8 cellular contexts compared by ENCODE assay signal in the genomic region with DNA sequence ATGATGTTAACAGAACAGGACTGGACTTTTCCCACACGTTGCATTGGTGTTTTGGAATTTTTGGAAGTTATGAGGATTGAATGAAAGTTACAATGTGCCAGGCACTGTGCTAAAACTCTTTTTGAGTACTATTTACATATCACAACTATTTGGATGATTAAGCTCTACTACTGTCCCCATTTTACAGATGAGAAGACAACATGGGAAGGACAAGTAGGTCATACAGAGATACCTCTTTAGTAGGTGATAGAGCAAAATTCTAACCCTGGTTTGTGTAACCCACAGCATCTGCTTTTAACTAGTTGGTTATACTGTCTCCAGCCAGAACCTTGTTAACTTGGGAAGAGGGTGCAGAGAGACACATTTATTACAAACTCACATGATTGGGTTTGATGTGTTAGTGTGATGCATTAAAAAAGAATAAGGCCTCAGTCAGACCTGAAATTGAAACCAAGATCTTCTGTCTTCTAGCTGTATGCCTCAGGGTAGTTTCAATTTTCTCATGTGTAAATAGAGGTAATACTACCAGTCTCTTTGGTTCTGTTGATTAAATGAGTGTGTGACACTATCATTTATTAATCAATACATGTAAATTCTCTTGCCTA. TPM values are rescaled to one million over a fixed set of nuclear protein-coding genes. Genes with fewer than 3 reads are reported as not detected.
DNase-seq lines count a peak whose midpoint lies in the region; ATAC-seq lines count a peak whose summit lies in the region.

No MANE protein-coding gene starts in this region.

- no peaks in the 10 kb centered on the region for H3K27me3 Mint-ChIP-seq in stimulated activated naive CD8-positive, alpha-beta T cell treated with anti-CD3 and anti-CD28 coated beads, Interleukin-15, Interleukin-2, amounts not matched to agents 100 ng/mL and 50 ng/mL, for 24 hours
- H3K27me3 Mint-ChIP-seq in dendritic cell treated with granulocyte-macrophage colony-stimulating factor and Interleukin-4, amounts not matched to agents 40 ng/mL and 50 ng/mL, for 4 days, result no peaks in the 10 kb centered on the region

- intact Hi-C loops in dendritic cell treated with granulocyte-macrophage colony-stimulating factor and Interleukin-4, amounts not matched to agents 40 ng/mL and 50 ng/mL, for 4 days (cut with micrococcal nuclease), result loop anchor here (5.0 kb wide), 1 partner anchor 80 kb away; no protein-coding TSS in a partner anchor

- no peaks in the 10 kb centered on the region for H3K27me3 ChIP-seq in skeletal muscle satellite cell (ENCODE audit: control insufficient read depth, insufficient read depth, low read length)

- H3K4me2 ChIP-seq in skeletal muscle satellite cell (ENCODE audit: low read length), result peak overlapping the region; percentile 77

- no peak for ATAC-seq in stimulated activated naive CD8-positive, alpha-beta T cell treated with anti-CD3 and anti-CD28 coated beads, Interleukin-15, Interleukin-2, amounts not matched to agents 100 U/mL and 50 U/mL, for 24 hours
- ATAC-seq in HG03280 (IDR thresholded peaks at IDR 0.05; ENCODE audit: unreplicated experiment), result peak; percentile 46

- DNase-seq in stimulated activated naive CD8-positive, alpha-beta T cell treated with anti-CD3 and anti-CD28 coated beads, Interleukin-15, Interleukin-2, amounts not matched to agents 100 U/mL and 50 U/mL, for 24 hours, result no peak
- DNase-seq in NCI-H774 (lab: John Stamatoyannopoulos, UW) (no peak), Kasumi-1 (lab: John Stamatoyannopoulos, UW) (no peak)
- no peak for DNase-seq in NK-92 treated with Interleukin-12 subunit alpha and Interleukin-12 subunit beta, amount 100 ng/mL, for 24 hours (lab: John Stamatoyannopoulos, UW)

- H3K4me1 ChIP-seq in skeletal muscle satellite cell (ENCODE audit: control insufficient read depth, insufficient read depth, low read length), result peaks cover 12% of the 10 kb centered on the region

- peaks cover 38% of the 10 kb centered on the region for H3K36me3 ChIP-seq in skeletal muscle satellite cell (ENCODE audit: insufficient read depth, low read length)

- H3K4me3 ChIP-seq in skeletal muscle satellite cell (ENCODE audit: low read length), result peak overlapping the region; percentile 60

- H3K36me3 Mint-ChIP-seq in stimulated activated naive CD8-positive, alpha-beta T cell treated with anti-CD3 and anti-CD28 coated beads, Interleukin-15, Interleukin-2, amounts not matched to agents 100 ng/mL and 50 ng/mL, for 24 hours (ENCODE audit: low read depth), result peaks cover 12% of the 10 kb centered on the region
- H3K36me3 Mint-ChIP-seq in dendritic cell treated with granulocyte-macrophage colony-stimulating factor and Interleukin-4, amounts not matched to agents 40 ng/mL and 50 ng/mL, for 4 days (ENCODE audit: low read depth), result no peaks in the 10 kb centered on the region

- H3K9ac ChIP-seq in skeletal muscle satellite cell (ENCODE audit: low read depth, low read length), result no peak overlapping the region

- no peaks in the 10 kb centered on the region for H3K9me3 Mint-ChIP-seq in stimulated activated naive CD8-positive, alpha-beta T cell treated with anti-CD3 and anti-CD28 coated beads, Interleukin-15, Interleukin-2, amounts not matched to agents 100 ng/mL and 50 ng/mL, for 24 hours
- H3K9me3 Mint-ChIP-seq in dendritic cell treated with granulocyte-macrophage colony-stimulating factor and Interleukin-4, amounts not matched to agents 40 ng/mL and 50 ng/mL, for 4 days, result no peaks in the 10 kb centered on the region

- H3K27ac Mint-ChIP-seq in stimulated activated naive CD8-positive, alpha-beta T cell treated with anti-CD3 and anti-CD28 coated beads, Interleukin-15, Interleukin-2, amounts not matched to agents 100 ng/mL and 50 ng/mL, for 24 hours, result peak overlapping the region; percentile 71
- no peak overlapping the region for H3K27ac Mint-ChIP-seq in dendritic cell treated with granulocyte-macrophage colony-stimulating factor and Interleukin-4, amounts not matched to agents 40 ng/mL and 50 ng/mL, for 4 days

- H3K4me3 Mint-ChIP-seq in stimulated activated naive CD8-positive, alpha-beta T cell treated with anti-CD3 and anti-CD28 coated beads, Interleukin-15, Interleukin-2, amounts not matched to agents 100 ng/mL and 50 ng/mL, for 24 hours, result no peak overlapping the region
- H3K4me3 Mint-ChIP-seq in dendritic cell treated with granulocyte-macrophage colony-stimulating factor and Interleukin-4, amounts not matched to agents 40 ng/mL and 50 ng/mL, for 4 days, result peak overlapping the region; percentile 46

- H3K9me3 ChIP-seq in skeletal muscle satellite cell (replicated peaks; ENCODE audit: low read length), result no peaks in the 10 kb centered on the region

- peaks cover 13% of the 10 kb centered on the region for H3K4me1 Mint-ChIP-seq in stimulated activated naive CD8-positive, alpha-beta T cell treated with anti-CD3 and anti-CD28 coated beads, Interleukin-15, Interleukin-2, amounts not matched to agents 100 ng/mL and 50 ng/mL, for 24 hours (ENCODE audit: low read depth)
- H3K4me1 Mint-ChIP-seq in dendritic cell treated with granulocyte-macrophage colony-stimulating factor and Interleukin-4, amounts not matched to agents 40 ng/mL and 50 ng/mL, for 4 days (ENCODE audit: low read depth), result peaks cover 14% of the 10 kb centered on the region

RNA-seq across cellular contexts. Expression of a gene that starts 1.4 kb away (rescaled TPM):
- 35.2 and 43.9 TPM in 2 replicates for total RNA-seq in skeletal muscle satellite cell (2012; rRNA removed)
